9 cellular contexts compared by ENCODE assay signal in the genomic region with DNA sequence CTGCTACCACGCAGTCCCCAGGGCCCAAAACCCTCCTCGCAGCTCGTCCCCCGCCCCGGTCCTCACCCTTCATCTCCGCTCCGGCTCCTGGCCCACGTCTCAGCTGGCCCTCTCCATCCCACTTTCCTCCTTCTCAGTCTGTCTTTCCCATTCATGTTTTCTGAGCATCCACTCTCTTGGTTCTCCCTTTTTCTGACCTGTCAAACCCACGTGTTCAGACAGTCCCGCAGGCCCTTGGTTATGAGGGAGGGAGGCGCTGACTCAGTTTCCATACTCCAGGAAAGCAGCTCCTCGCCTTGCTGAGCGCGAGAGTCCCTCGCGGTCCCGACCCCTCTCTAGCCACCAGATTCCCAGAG. TPM values are rescaled to one million over a fixed set of nuclear protein-coding genes. Genes with fewer than 3 reads are reported as not detected.
DNase-seq lines count a peak whose midpoint lies in the region; ATAC-seq and TF ChIP-seq lines count a peak whose summit lies in the region.
"Had no signal": no experiment of that assay in that cellular context is flagged by ENCODE, and none has a peak within 500 bp of the region (broad histone marks: within the 10 kb centered on the region; RNA-seq: fewer than 3 reads in every experiment).

No MANE protein-coding gene starts in this region.

- no peak for DNase-seq in CD8-positive, alpha-beta T cell
- DNase-seq in PC-3, result no peak
- no peak for DNase-seq in esophagus muscularis mucosa (ENCODE audit: extremely low spot score)
- no peak for DNase-seq in SKM-1 treated with dmso at 0.1 percent for 144 hours (lab: John Stamatoyannopoulos, UW; ENCODE audit: unreplicated experiment)
- DNase-seq: foreskin melanocyte had no signal

- no peaks in the 10 kb centered on the region for H3K9me2 ChIP-seq in PC-3 (replicated peaks; ENCODE audit: low read length)

- TF ChIP-seq CTCF in CD8-positive, alpha-beta T cell (IDR thresholded peaks at IDR 0.05), result no peak
- TF ChIP-seq CTCF in PC-3 (conservative IDR thresholded peaks at IDR 0.05; ENCODE audit: low read depth, low read length) (no peak), esophagus muscularis mucosa (IDR thresholded peaks at IDR 0.05) (no peak)

- CTCF ChIA-PET in CD8-positive, alpha-beta T cell (lab: Charles Lee), result interaction anchor here (0.7 to 6.6 kb wide), 6 partner anchors 11 to 67 kb away, joined by 3 to 56 read pairs (median 5); a partner anchor contains a TSS
- CTCF ChIA-PET in PC-3 (lab: Charles Lee), result interaction anchor here (0.6 to 1.2 kb wide), 6 partner anchors 11 to 229 kb away, joined by 3 to 5 read pairs (median 4); no protein-coding TSS in a partner anchor

- H3K4me1 ChIP-seq in CD8-positive, alpha-beta T cell (ENCODE audit: insufficient read depth, low read length), result peaks cover 10% of the 10 kb centered on the region
- H3K4me1 ChIP-seq in PC-3 (ENCODE audit: insufficient read depth, low read length) (peaks cover 34% of the 10 kb centered on the region), esophagus muscularis mucosa (peaks cover 14 to 26% (median 20%) of the 10 kb centered on the region in 4 donors), rectal smooth muscle tissue (ENCODE audit: control insufficient read depth, insufficient read depth, low read length) (no peaks in the 10 kb centered on the region)

- no peak for TF ChIP-seq EP300 in esophagus muscularis mucosa (IDR thresholded peaks at IDR 0.05)

- H3K9ac ChIP-seq in PC-3 (ENCODE audit: low read length), result no peak overlapping the region
- H3K9ac ChIP-seq in rectal smooth muscle tissue (ENCODE audit: low read length), result no peak overlapping the region

- H4K20me1 ChIP-seq in PC-3 (ENCODE audit: low read length), result no peaks in the 10 kb centered on the region

- H3K4me3 Mint-ChIP-seq in CD8-positive, alpha-beta T cell, result peak overlapping the region; percentile 85

- peaks cover 13% of the 10 kb centered on the region for H3K27me3 Mint-ChIP-seq in CD8-positive, alpha-beta T cell (ENCODE audit: low read depth)

- H3K27ac ChIP-seq in CD8-positive, alpha-beta T cell (ENCODE audit: low read depth, low read length), result no peak overlapping the region
- H3K27ac ChIP-seq in PC-3 (ENCODE audit: low read length) (no peak overlapping the region), esophagus muscularis mucosa (replicated peaks in 1 of 4) (no peak overlapping the region), rectal smooth muscle tissue (ENCODE audit: low read depth, low read length) (no peak overlapping the region)

- H3K79me2 ChIP-seq in PC-3 (ENCODE audit: low read length), result peaks cover 21% of the 10 kb centered on the region

- no peaks in the 10 kb centered on the region for H3K36me3 ChIP-seq in CD8-positive, alpha-beta T cell (ENCODE audit: insufficient read depth, low read length)
- H3K36me3 ChIP-seq in PC-3 (ENCODE audit: low read depth, low read length) (no peaks in the 10 kb centered on the region), esophagus muscularis mucosa (no peaks in the 10 kb centered on the region), rectal smooth muscle tissue (ENCODE audit: control insufficient read depth, insufficient read depth, low read length) (no peaks in the 10 kb centered on the region)

- POLR2A ChIA-PET in CD8-positive, alpha-beta T cell (lab: Charles Lee), result interaction anchor here (1.7 to 3.3 kb wide), 3 partner anchors 11 to 40 kb away, joined by 9 to 14 read pairs (median 12); a partner anchor contains a TSS
- POLR2A ChIA-PET in PC-3 (lab: Charles Lee; ENCODE audit: unreplicated experiment), result interaction anchor here (0.6 to 1.5 kb wide), 5 partner anchors 7 to 39 kb away, joined by 3 to 11 read pairs (median 4); a partner anchor contains a TSS

- H3K36me3 Mint-ChIP-seq in CD8-positive, alpha-beta T cell, result no peaks in the 10 kb centered on the region

- H3K4me2 ChIP-seq in PC-3 (ENCODE audit: low read length), result peak overlapping the region; percentile 96

- no peak for ATAC-seq in CD8-positive, alpha-beta T cell
- ATAC-seq in PC-3 (no peak; the same call in 1 of the 2 replicates), HG02852 (IDR thresholded peaks at IDR 0.05; ENCODE audit: unreplicated experiment) (no peak), GM19023 (IDR thresholded peaks at IDR 0.05; ENCODE audit: unreplicated experiment) (no peak), HG03571 (IDR thresholded peaks at IDR 0.05; ENCODE audit: unreplicated experiment) (no peak)

- no peaks in the 10 kb centered on the region for H3K9me3 Mint-ChIP-seq in CD8-positive, alpha-beta T cell

- peak overlapping the region; percentile 58 for H2AFZ ChIP-seq in PC-3 (ENCODE audit: low read length)

- H3F3A ChIP-seq in PC-3 (ENCODE audit: low read length, unreplicated experiment), result no peaks in the 10 kb centered on the region

- no peaks in the 10 kb centered on the region for H3K9me3 ChIP-seq in CD8-positive, alpha-beta T cell (ENCODE audit: low read length)
- no peaks in the 10 kb centered on the region for H3K9me3 ChIP-seq in PC-3 (ENCODE audit: low read length)
- no peaks in the 10 kb centered on the region for H3K9me3 ChIP-seq in esophagus muscularis mucosa

- TSS peak; percentile 83 for BruUV-seq in PC-3 (replicated peaks; lab: Mats Ljungman, UMichigan)

- H3K27me3 ChIP-seq in CD8-positive, alpha-beta T cell (ENCODE audit: insufficient read depth, low read length), result peaks cover 3% of the 10 kb centered on the region
- H3K27me3 ChIP-seq in PC-3 (ENCODE audit: low read length), result no peaks in the 10 kb centered on the region
- H3K27me3 ChIP-seq in esophagus muscularis mucosa, result peaks cover 0 to 37% (median 0%) of the 10 kb centered on the region in 4 donors
- H3K27me3 ChIP-seq in rectal smooth muscle tissue (ENCODE audit: control insufficient read depth, insufficient read depth, low read length), result peaks cover 13% of the 10 kb centered on the region

- intact Hi-C loops in CD8-positive, alpha-beta T cell (cut with DNase I, micrococcal nuclease), result loop anchor here (1.0 to 5.0 kb wide), 4 partner anchors 9 to 74 kb away; a partner anchor contains a TSS
- intact Hi-C loops in PC-3 (cut with micrococcal nuclease) (loop anchor here (2.0 kb wide), 1 partner anchor 62 kb away; no protein-coding TSS in a partner anchor), esophagus muscularis mucosa (cut with DNase I) (loop anchor here (5.0 to 10.0 kb wide), 3 partner anchors 34 to 132 kb away; a partner anchor contains a TSS)

- WGBS in esophagus muscularis mucosa, result 12% methylated on average over 17 of the region's 17 CpGs

- H3K27ac Mint-ChIP-seq in CD8-positive, alpha-beta T cell, result peak overlapping the region; percentile 52

- peak overlapping the region; percentile 13 for H3K4me3 ChIP-seq in CD8-positive, alpha-beta T cell (ENCODE audit: low read depth, low read length)
- H3K4me3 ChIP-seq in PC-3 (ENCODE audit: low read length) (peak overlapping the region; percentile 90), esophagus muscularis mucosa (peak overlapping the region; percentile 69 to 88 (median 74)), rectal smooth muscle tissue (ENCODE audit: low read length) (peak overlapping the region; percentile 54)

- peaks cover 4% of the 10 kb centered on the region for H3K4me1 Mint-ChIP-seq in CD8-positive, alpha-beta T cell (ENCODE audit: low read depth)

- no peak for TF ChIP-seq POLR2A in esophagus muscularis mucosa (IDR thresholded peaks at IDR 0.05; ENCODE audit: low read depth)

RNA-seq across cellular contexts. Expression of a gene that starts 0.4 kb away (rescaled TPM):
- 10 to 100 TPM; 25.9 to 26.4 TPM for total RNA-seq in CD8-positive, alpha-beta T cell
- total RNA-seq in PC-3 (2014; rRNA removed), result 40.6 and 51.0 TPM in 2 replicates
- total RNA-seq in esophagus muscularis mucosa, result 10 to 100 TPM in 2 of 4 donors, 1 to 10 TPM in 2; 4.5 to 17.1 (median 10.9) TPM

RNA-seq across cellular contexts. Expression of a gene that starts 14.5 kb away (rescaled TPM):
- under 1 TPM; 0.14 to 0.27 TPM for total RNA-seq in CD8-positive, alpha-beta T cell
- 35.8 and 50.9 TPM in 2 replicates for total RNA-seq in PC-3 (2014; rRNA removed)
- 10 to 100 TPM; 14.6 to 36.7 (median 24.3) TPM for total RNA-seq in esophagus muscularis mucosa

RNA-seq across cellular contexts. Expression of a gene that starts 37.3 kb away (rescaled TPM):
- total RNA-seq in CD8-positive, alpha-beta T cell, result not detected
- total RNA-seq in PC-3 (2014; rRNA removed) (not detected in 2 replicates), esophagus muscularis mucosa (not detected)

RNA-seq across cellular contexts. Expression of a gene that starts 39.5 kb away (rescaled TPM):
- 10 to 100 TPM in 1 of 2 experiments, 1 to 10 TPM in 1; 9.2 to 11.2 TPM for total RNA-seq in CD8-positive, alpha-beta T cell
- total RNA-seq in PC-3 (2014; rRNA removed) (151 and 195 TPM in 2 replicates), esophagus muscularis mucosa (10 to 100 TPM; 34.9 to 47.8 (median 40.2) TPM)

RNA-seq across cellular contexts. Expression of a gene that starts 48.9 kb away (rescaled TPM):
- total RNA-seq in CD8-positive, alpha-beta T cell, result not detected
- total RNA-seq in PC-3 (2014; rRNA removed) (not detected in 2 replicates), esophagus muscularis mucosa (not detected)

Comparison
In these comparisons a context has a peak if more than half of its experiments do, and no peak if none do; other contexts are left out.
1. H3K4me3 ChIP-seq: peak in every context shown above with its lines; median percentile 90 in PC-3; 74 in esophagus muscularis mucosa; 54 in rectal smooth muscle tissue; 13 in CD8-positive, alpha-beta T cell.
2. RNA of a gene that starts 14.5 kb away (total RNA-seq): 35.8 to 50.9 TPM in PC-3 and 14.6 to 36.7 TPM in esophagus muscularis mucosa; 0.14 to 0.27 TPM in CD8-positive, alpha-beta T cell; every median in the first group is over 10 times any median in the second.